In genomic region chr4:68147079-68147478, GRCh38 we compare ENCODE assay signal across 32 cellular contexts. TPM values are rescaled to one million over a fixed set of nuclear protein-coding genes. Genes with fewer than 3 reads are reported as not detected.
"Had no signal": no experiment of that assay in that cellular context is flagged by ENCODE, and none has a peak within 500 bp of the region (broad histone marks: within the 10 kb centered on the region; RNA-seq: fewer than 3 reads in every experiment).

No MANE protein-coding gene starts in this region.

- DNase-seq: stimulated activated CD4-positive, alpha-beta T cell treated with anti-CD3 and anti-CD28 coated beads, Interleukin-2, amount 100 ng/mL, for 48 hours; stimulated activated CD4-positive, alpha-beta T cell treated with anti-CD3 and anti-CD28 coated beads, Interleukin-4, amount 100 ng/mL, for 1 hour; stimulated activated CD4-positive, alpha-beta T cell treated with anti-CD3 and anti-CD28 coated beads, Interleukin-4, amount 100 ng/mL, for 24 hours; stimulated activated CD4-positive, alpha-beta T cell treated with anti-CD3 and anti-CD28 coated beads, Interleukin-4, amount 100 ng/mL, for 4 hours; stimulated activated CD8-positive, alpha-beta memory T cell treated with anti-CD3 and anti-CD28 coated beads, Interleukin-4, amount 100 ng/mL, for 48 hours; stimulated activated naive B cell treated with anti-CD40 and anti-IgM and Interleukin-4, amounts not matched to agents 10 μg/mL and 1 μg/mL and 100 μg/mL, for 72 hours; stimulated activated naive CD4-positive, alpha-beta T cell; stimulated activated naive CD4-positive, alpha-beta T cell treated with Interleukin-2 at 50 U/mL for 16 hours; stimulated activated naive CD8-positive, alpha-beta T cell treated with anti-CD3 and anti-CD28 coated beads, Interleukin-15, amount 100 ng/mL, for 72 hours; stimulated activated naive CD8-positive, alpha-beta T cell treated with anti-CD3 and anti-CD28 coated beads, Interleukin-15, Interleukin-2, amounts not matched to agents 100 U/mL and 50 U/mL, for 24 hours; stomach; substantia nigra; testis; thyroid gland; tibial artery; transverse colon; trophoblast cell; upper lobe of left lung; upper lobe of right lung; uterus had no signal

- FAIRE-seq: urothelium cell line had no signal

- H3K9me3 ChIP-seq: suprapubic skin, testis, thoracic aorta, thyroid gland, transverse colon, upper lobe of right lung, uterus, vagina had no signal

- H3K4me1 Mint-ChIP-seq: stimulated activated effector memory CD8-positive, alpha-beta T cell treated with anti-CD3 and anti-CD28 coated beads, Interleukin-12 subunit alpha, Interleukin-12 subunit beta, amount 100 ng/mL, for 72 hours; stimulated activated memory B cell treated with anti-CD40 and anti-IgM and Interleukin-4, amounts not matched to agents 10 μg/mL and 1 μg/mL and 100 μg/mL, for 72 hours; stimulated activated naive B cell treated with anti-CD40 and anti-IgM and Interleukin-4, amounts not matched to agents 10 μg/mL and 1 μg/mL and 100 μg/mL, for 72 hours; stimulated activated naive CD8-positive, alpha-beta T cell treated with anti-CD3 and anti-CD28 coated beads, Interleukin-15, amount 100 ng/mL, for 72 hours had no signal

- H3K4me3 ChIP-seq: stomach, suprapubic skin, testis, thoracic aorta, thyroid gland, tibial artery, tibial nerve, transverse colon, upper lobe of left lung, upper lobe of right lung, uterus, vagina had no signal

- H3K36me3 Mint-ChIP-seq: stimulated activated effector memory CD8-positive, alpha-beta T cell treated with anti-CD3 and anti-CD28 coated beads, Interleukin-12 subunit alpha, Interleukin-12 subunit beta, amount 100 ng/mL, for 72 hours; stimulated activated memory B cell treated with anti-CD40 and anti-IgM and Interleukin-4, amounts not matched to agents 10 μg/mL and 1 μg/mL and 100 μg/mL, for 72 hours; stimulated activated naive B cell treated with anti-CD40 and anti-IgM and Interleukin-4, amounts not matched to agents 10 μg/mL and 1 μg/mL and 100 μg/mL, for 72 hours had no signal

- H3K4me1 ChIP-seq: stomach, suprapubic skin, thyroid gland, tibial artery, tibial nerve, transverse colon, upper lobe of left lung, upper lobe of right lung, uterus, vagina had no signal

- ATAC-seq: stimulated activated effector memory CD8-positive, alpha-beta T cell treated with anti-CD3 and anti-CD28 coated beads, Interleukin-12 subunit alpha, Interleukin-12 subunit beta, amount 100 ng/mL, for 72 hours; stimulated activated memory B cell treated with anti-CD40 and anti-IgM and Interleukin-4, amounts not matched to agents 10 μg/mL and 1 μg/mL and 100 μg/mL, for 72 hours; stimulated activated naive B cell treated with anti-CD40 and anti-IgM and Interleukin-4, amounts not matched to agents 10 μg/mL and 1 μg/mL and 100 μg/mL, for 72 hours; stimulated activated naive CD8-positive, alpha-beta T cell treated with anti-CD3 and anti-CD28 coated beads, Interleukin-15, amount 100 ng/mL, for 72 hours; stimulated activated naive CD8-positive, alpha-beta T cell treated with anti-CD3 and anti-CD28 coated beads, Interleukin-15, Interleukin-2, amounts not matched to agents 100 U/mL and 50 U/mL, for 24 hours; upper lobe of right lung had no signal

- H3K27me3 Mint-ChIP-seq: type B pancreatic cell had no signal

- H3K27ac Mint-ChIP-seq: stimulated activated effector memory CD8-positive, alpha-beta T cell treated with anti-CD3 and anti-CD28 coated beads, Interleukin-12 subunit alpha, Interleukin-12 subunit beta, amount 100 ng/mL, for 72 hours; stimulated activated memory B cell treated with anti-CD40 and anti-IgM and Interleukin-4, amounts not matched to agents 10 μg/mL and 1 μg/mL and 100 μg/mL, for 72 hours; stimulated activated naive B cell treated with anti-CD40 and anti-IgM and Interleukin-4, amounts not matched to agents 10 μg/mL and 1 μg/mL and 100 μg/mL, for 72 hours; stimulated activated naive CD8-positive, alpha-beta T cell treated with anti-CD3 and anti-CD28 coated beads, Interleukin-15, amount 100 ng/mL, for 72 hours; stimulated activated naive CD8-positive, alpha-beta T cell treated with anti-CD3 and anti-CD28 coated beads, Interleukin-15, Interleukin-2, amounts not matched to agents 100 ng/mL and 50 ng/mL, for 24 hours; type B pancreatic cell had no signal

- H3K27me3 ChIP-seq: stomach, suprapubic skin, testis, thyroid gland, tibial artery, tibial nerve, transverse colon, upper lobe of left lung, upper lobe of right lung, uterus, vagina had no signal

- H3K27ac ChIP-seq: stomach, suprapubic skin, thoracic aorta, thyroid gland, tibial artery, tibial nerve, transverse colon, upper lobe of left lung, upper lobe of right lung, uterus, vagina had no signal

- H3K4me3 Mint-ChIP-seq: stimulated activated effector memory CD8-positive, alpha-beta T cell treated with anti-CD3 and anti-CD28 coated beads, Interleukin-12 subunit alpha, Interleukin-12 subunit beta, amount 100 ng/mL, for 72 hours; stimulated activated memory B cell treated with anti-CD40 and anti-IgM and Interleukin-4, amounts not matched to agents 10 μg/mL and 1 μg/mL and 100 μg/mL, for 72 hours; stimulated activated naive B cell treated with anti-CD40 and anti-IgM and Interleukin-4, amounts not matched to agents 10 μg/mL and 1 μg/mL and 100 μg/mL, for 72 hours; stimulated activated naive CD8-positive, alpha-beta T cell treated with anti-CD3 and anti-CD28 coated beads, Interleukin-15, amount 100 ng/mL, for 72 hours; stimulated activated naive CD8-positive, alpha-beta T cell treated with anti-CD3 and anti-CD28 coated beads, Interleukin-15, Interleukin-2, amounts not matched to agents 100 ng/mL and 50 ng/mL, for 24 hours had no signal

- H3K36me3 ChIP-seq: stomach, suprapubic skin, thoracic aorta, thyroid gland, tibial artery, tibial nerve, transverse colon, upper lobe of left lung, upper lobe of right lung, uterus, vagina had no signal

RNA-seq across cellular contexts. Expression of gene TMPRSS11F, which starts 17.4 kb away (rescaled TPM):
- total RNA-seq: stomach, temporal lobe, thyroid gland, tibial nerve, transverse colon, upper lobe of left lung, upper lobe of right lung, ureter, urinary bladder, uterus had no signal
- polyA plus RNA-seq: urinary bladder had no signal
